ENCODE assay signal across 8 cellular contexts in genomic region chr19:38079926-38080380, GRCh38.
DNase-seq lines count a peak whose midpoint lies in the region; ATAC-seq and TF ChIP-seq lines count a peak whose summit lies in the region.

No MANE protein-coding gene starts in this region.

- H3K36me3 ChIP-seq in RWPE2 (ENCODE audit: low read depth): peaks cover 36% of the 10 kb centered on the region
- peaks cover 0 to 7% of the 10 kb centered on the region in 2 donors for H3K36me3 ChIP-seq in adrenal gland (replicated peaks in 1 of 2)

- TF ChIP-seq POLR2A in adrenal gland (IDR thresholded peaks at IDR 0.05): no peak

- intact Hi-C loops in adrenal gland (cut with DNase I): no loop called here

- WGBS in adrenal gland, 4 donors: 36 to 92% (median 70%) methylated on average over 1 of the region's 1 CpG

- ATAC-seq in GM18861 (IDR thresholded peaks at IDR 0.05; ENCODE audit: unreplicated experiment) (peak; percentile 63), RWPE2 (ENCODE audit: low read depth) (peak; percentile 94), HG03025 (IDR thresholded peaks at IDR 0.05; ENCODE audit: low FRiP score, unreplicated experiment) (no peak)

- no peaks in the 10 kb centered on the region for H3K9me3 ChIP-seq in RWPE2 (ENCODE audit: severe bottlenecking)
- H3K9me3 ChIP-seq in adrenal gland (replicated peaks in 1 of 3): no peaks in the 10 kb centered on the region

- DNase-seq in AG20443 (ENCODE audit: low spot score) (peak; percentile 94), HS-27A (ENCODE audit: low read depth) (peak; percentile 75), RWPE2 (ENCODE audit: low spot score) (no peak), germinal center (ENCODE audit: low spot score) (peak; percentile 38), adrenal gland (no peak)
- no peak for DNase-seq in activated CD4-positive, CD25-positive, alpha-beta regulatory T cell treated with anti-CD3 and anti-CD28 coated beads, Interleukin-2, amount 50 U/mL, for 72 hours

- H3K27ac ChIP-seq in RWPE2 (ENCODE audit: poor library complexity, severe bottlenecking): peak overlapping the region; percentile 63
- H3K27ac ChIP-seq in adrenal gland: no peak overlapping the region

- no peak overlapping the region for H3K4me3 ChIP-seq in RWPE2 (ENCODE audit: severe bottlenecking)
- no peak overlapping the region for H3K4me3 ChIP-seq in adrenal gland

- H3K27me3 ChIP-seq in RWPE2 (ENCODE audit: insufficient read depth, poor library complexity, severe bottlenecking) (no peaks in the 10 kb centered on the region), adrenal gland (no peaks in the 10 kb centered on the region)

- H3K4me1 ChIP-seq in RWPE2 (ENCODE audit: insufficient read depth, poor library complexity, severe bottlenecking) (peaks cover 8% of the 10 kb centered on the region), adrenal gland (replicated peaks in 1 of 2) (no peaks in the 10 kb centered on the region)

- TF ChIP-seq CTCF in RWPE2 (IDR thresholded peaks at IDR 0.05; ENCODE audit: poor library complexity, severe bottlenecking): no peak
- no peak for TF ChIP-seq CTCF in adrenal gland (IDR thresholded peaks at IDR 0.05)

Comparison
In these comparisons a context has a peak if more than half of its experiments do, and no peak if none do; other contexts are left out.
1. DNase-seq: peak in AG20443 (single experiment), HS-27A (single experiment) and germinal center (single experiment); none in RWPE2 (single experiment), adrenal gland (0 of 7) and activated CD4-positive, CD25-positive, alpha-beta regulatory T cell treated with anti-CD3 and anti-CD28 coated beads, Interleukin-2, amount 50 U/mL, for 72 hours (single experiment).